35 cellular contexts compared by ENCODE assay signal in the genomic region with DNA sequence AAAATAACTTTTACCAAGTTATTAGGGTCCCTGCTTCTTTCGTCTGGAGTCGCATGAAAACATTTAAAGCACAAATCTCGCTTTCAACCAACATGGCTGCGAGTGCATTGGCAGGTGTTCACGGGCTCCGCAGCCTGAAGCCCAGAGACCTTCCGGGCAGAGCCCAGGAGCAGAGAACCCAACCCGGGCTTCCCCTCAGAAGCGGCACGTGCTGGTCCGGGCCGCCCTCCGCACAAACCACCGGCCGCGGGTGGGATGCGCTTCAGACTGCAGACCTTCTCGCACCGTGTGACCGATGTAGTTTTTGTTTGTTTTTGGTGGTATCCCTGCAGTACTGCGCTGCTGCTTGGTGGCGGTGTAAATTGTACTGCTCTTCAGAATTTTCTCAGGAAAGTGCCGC.
"Had no signal": no experiment of that assay in that cellular context is flagged by ENCODE, and none has a peak within 500 bp of the region (broad histone marks: within the 10 kb centered on the region; RNA-seq: fewer than 3 reads in every experiment).

No MANE protein-coding gene starts in this region.

- ATAC-seq: activated CD8-positive, alpha-beta T cell treated with anti-CD3 and anti-CD28 coated beads for 36 hours; activated naive CD4-positive, alpha-beta T cell treated with anti-CD3 and anti-CD28 coated beads, Interleukin-2, amount 50 U/mL, for 72 hours; activated T-cell treated with anti-CD3 and anti-CD28 coated beads, Interleukin-2, amount 50 U/mL, for 4 hours; activated T-cell treated with anti-CD3 and anti-CD28 coated beads, Interleukin-2, amount 50 U/mL, for 72 hours; activated T-helper 17 cell treated with anti-CD3 and anti-CD28 coated beads, Interleukin-2, amount 50 U/mL, for 72 hours; T-cell; T-helper 17 cell had no signal

- H3K27me3 ChIP-seq: adrenal gland, cardiac muscle cell had no signal

- FAIRE-seq: TTC549 had no signal

- H3K36me3 Mint-ChIP-seq: activated CD4-positive, alpha-beta memory T cell treated with anti-CD3 and anti-CD28 coated beads for 36 hours; activated naive CD4-positive, alpha-beta T cell treated with anti-CD3 and anti-CD28 coated beads, Interleukin-2, amount 50 U/mL, for 72 hours; activated naive CD8-positive, alpha-beta T cell treated with anti-CD3 and anti-CD28 coated beads for 36 hours; brain; T-cell had no signal

- H3K36me3 ChIP-seq: adrenal gland, cardiac muscle cell had no signal

- H3K4me1 ChIP-seq: adrenal gland had no signal

- H3K27me3 Mint-ChIP-seq: activated B cell treated with CpG ODN at 0.5 μM for 24 hours; activated CD4-positive, alpha-beta memory T cell treated with anti-CD3 and anti-CD28 coated beads for 36 hours; activated CD4-positive, alpha-beta T cell treated with anti-CD3 and anti-CD28 coated beads, Interleukin-2, amount 10 ng/mL, durations not matched to agents 24 days and 14 days; activated naive CD8-positive, alpha-beta T cell treated with anti-CD3 and anti-CD28 coated beads for 36 hours; activated T-helper 17 cell treated with anti-CD3 and anti-CD28 coated beads, Interleukin-2, amount 50 U/mL, for 72 hours; central memory CD8-positive, alpha-beta T cell; T-cell; T-helper 17 cell had no signal

- H3K4me1 Mint-ChIP-seq: activated CD4-positive, alpha-beta T cell treated with anti-CD3 and anti-CD28 coated beads, Interleukin-2, amount 10 ng/mL, durations not matched to agents 24 days and 14 days; central memory CD8-positive, alpha-beta T cell had no signal

- H3K4me3 ChIP-seq: adrenal gland, cardiac muscle cell had no signal

- H3K9me3 ChIP-seq: adrenal gland had no signal

- H3K27ac ChIP-seq: adrenal gland, cardiac muscle cell, VCaP had no signal

- H3K27ac Mint-ChIP-seq: activated B cell treated with CpG ODN at 0.5 μM for 24 hours; activated CD4-positive, alpha-beta memory T cell treated with anti-CD3 and anti-CD28 coated beads for 36 hours; activated CD4-positive, alpha-beta T cell treated with anti-CD3 and anti-CD28 coated beads, Interleukin-2, amount 10 ng/mL, durations not matched to agents 24 days and 14 days; activated CD8-positive, alpha-beta T cell treated with anti-CD3 and anti-CD28 coated beads for 36 hours; activated naive CD4-positive, alpha-beta T cell treated with anti-CD3 and anti-CD28 coated beads for 36 hours; activated naive CD4-positive, alpha-beta T cell treated with anti-CD3 and anti-CD28 coated beads, Interleukin-2, amount 50 U/mL, for 72 hours; activated naive CD8-positive, alpha-beta T cell treated with anti-CD3 and anti-CD28 coated beads for 36 hours; activated T-cell treated with anti-CD3 and anti-CD28 coated beads, Interleukin-2, amount 50 U/mL, for 72 hours; activated T-helper 1 cell treated with anti-CD3 and anti-CD28 coated beads, Interleukin-12 subunit alpha, Interleukin-12 subunit beta, Interleukin-2, Interleukin-4 antibody, amounts not matched to agents 30 ng/mL and 10 ng/mL and 1 ng/mL, durations not matched to agents 14 hours and 24 hours and 36 hours; activated T-helper 17 cell treated with anti-CD3 and anti-CD28 coated beads, Interleukin-2, amount 50 U/mL, for 72 hours; T-cell; T-helper 17 cell had no signal

- DNase-seq: activated B cell treated with CpG ODN at 0.5 μM for 24 hours; activated CD4-positive, alpha-beta memory T cell treated with anti-CD3 and anti-CD28 coated beads for 36 hours; activated CD4-positive, alpha-beta T cell treated with anti-CD3 and anti-CD28 coated beads for 4 hours; activated CD4-positive, alpha-beta T cell treated with anti-CD3 and anti-CD28 coated beads, Interleukin-2, amount 10 ng/mL, durations not matched to agents 24 days and 14 days; activated CD4-positive, alpha-beta T cell treated with anti-CD3 and anti-CD28 coated beads, Interleukin-2, amount 50 U/mL, for 1 hour; activated CD4-positive, alpha-beta T cell treated with anti-CD3 and anti-CD28 coated beads, Interleukin-2, amount 50 U/mL, for 4 hours; activated CD4-positive, CD25-positive, alpha-beta regulatory T cell treated with anti-CD3 and anti-CD28 coated beads, Interleukin-2, amount 50 U/mL, for 72 hours; activated CD8-positive, alpha-beta memory T cell treated with anti-CD3 and anti-CD28 coated beads, Interleukin-2, amount 50 U/mL, for 4 hours; activated CD8-positive, alpha-beta T cell treated with anti-CD3 and anti-CD28 coated beads for 36 hours; activated effector memory CD4-positive, alpha-beta T cell treated with anti-CD3 and anti-CD28 coated beads, Interleukin-2, amount 50 U/mL, for 16 hours; activated gamma-delta T cell treated with Interleukin-2 at 50 U/mL for 16 hours; activated naive CD4-positive, alpha-beta T cell; activated naive CD4-positive, alpha-beta T cell treated with anti-CD3 and anti-CD28 coated beads for 36 hours; activated naive CD4-positive, alpha-beta T cell treated with anti-CD3 and anti-CD28 coated beads, Interleukin-2, amount 50 U/mL, for 16 hours; activated naive CD8-positive, alpha-beta T cell treated with anti-CD3 and anti-CD28 coated beads for 36 hours; activated T-cell treated with anti-CD3 and anti-CD28 coated beads for 4 hours; activated T-cell treated with anti-CD3 and anti-CD28 coated beads, Interleukin-2, amount 50 U/mL, for 1 hour; activated T-cell treated with anti-CD3 and anti-CD28 coated beads, Interleukin-2, amount 50 U/mL, for 4 hours; activated T-cell treated with anti-CD3 and anti-CD28 coated beads, Interleukin-2, amount 50 U/mL, for 72 hours; adrenal gland; amniotic stem cell; aorta; caudate nucleus; cerebellar nuclear complex; T-cell; T-helper 17 cell; T1000 had no signal

- H3K4me3 Mint-ChIP-seq: activated B cell treated with CpG ODN at 0.5 μM for 24 hours; activated CD4-positive, alpha-beta memory T cell treated with anti-CD3 and anti-CD28 coated beads for 36 hours; activated CD4-positive, alpha-beta T cell treated with anti-CD3 and anti-CD28 coated beads, Interleukin-2, amount 10 ng/mL, durations not matched to agents 24 days and 14 days; activated CD8-positive, alpha-beta T cell treated with anti-CD3 and anti-CD28 coated beads for 36 hours; activated naive CD4-positive, alpha-beta T cell treated with anti-CD3 and anti-CD28 coated beads for 36 hours; activated naive CD8-positive, alpha-beta T cell treated with anti-CD3 and anti-CD28 coated beads for 36 hours; activated T-cell treated with anti-CD3 and anti-CD28 coated beads, Interleukin-2, amount 50 U/mL, for 4 hours; activated T-cell treated with anti-CD3 and anti-CD28 coated beads, Interleukin-2, amount 50 U/mL, for 72 hours; activated T-helper 1 cell treated with anti-CD3 and anti-CD28 coated beads, Interleukin-12 subunit alpha, Interleukin-12 subunit beta, Interleukin-2, Interleukin-4 antibody, amounts not matched to agents 30 ng/mL and 10 ng/mL and 1 ng/mL, durations not matched to agents 14 hours and 24 hours and 36 hours; activated T-helper 17 cell treated with anti-CD3 and anti-CD28 coated beads, Interleukin-2, amount 50 U/mL, for 72 hours; brain; central memory CD8-positive, alpha-beta T cell; T-cell; T-helper 17 cell had no signal

- H3K9me3 Mint-ChIP-seq: activated B cell treated with CpG ODN at 0.5 μM for 24 hours; activated CD4-positive, alpha-beta memory T cell treated with anti-CD3 and anti-CD28 coated beads for 36 hours; activated CD4-positive, alpha-beta T cell treated with anti-CD3 and anti-CD28 coated beads, Interleukin-2, amount 10 ng/mL, durations not matched to agents 24 days and 14 days; activated CD8-positive, alpha-beta T cell treated with anti-CD3 and anti-CD28 coated beads for 36 hours; activated naive CD4-positive, alpha-beta T cell treated with anti-CD3 and anti-CD28 coated beads for 36 hours; activated naive CD4-positive, alpha-beta T cell treated with anti-CD3 and anti-CD28 coated beads, Interleukin-2, amount 50 U/mL, for 72 hours; activated naive CD8-positive, alpha-beta T cell treated with anti-CD3 and anti-CD28 coated beads for 36 hours; activated T-cell treated with anti-CD3 and anti-CD28 coated beads, Interleukin-2, amount 50 U/mL, for 4 hours; activated T-cell treated with anti-CD3 and anti-CD28 coated beads, Interleukin-2, amount 50 U/mL, for 72 hours; activated T-helper 1 cell treated with anti-CD3 and anti-CD28 coated beads, Interleukin-12 subunit alpha, Interleukin-12 subunit beta, Interleukin-2, Interleukin-4 antibody, amounts not matched to agents 30 ng/mL and 10 ng/mL and 1 ng/mL, durations not matched to agents 14 hours and 24 hours and 36 hours; activated T-helper 17 cell treated with anti-CD3 and anti-CD28 coated beads, Interleukin-2, amount 50 U/mL, for 72 hours; brain; central memory CD8-positive, alpha-beta T cell; T-cell had no signal
